ENCODE assay signal across 8 cellular contexts in genomic region chr3:141231101-141231922, GRCh38. TPM values are rescaled to one million over a fixed set of nuclear protein-coding genes. Genes with fewer than 3 reads are reported as not detected.
DNase-seq lines count a peak whose midpoint lies in the region; ATAC-seq, FAIRE-seq and TF ChIP-seq lines count a peak whose summit lies in the region.

TSS of gene PXYLP1 (plus strand) at chr3:141231825. CDS start at chr3:141260176, 28,351 bp downstream.

- H3K9ac ChIP-seq in H9 (ENCODE audit: extremely low read depth, insufficient read length, low read length), result peak within 1 kb of the TSS; percentile 55
- H3K9ac ChIP-seq in Loucy (ENCODE audit: low read depth, low read length, poor library complexity, severe bottlenecking), result peak within 1 kb of the TSS; percentile 89
- peak within 1 kb of the TSS; percentile 80 for H3K9ac ChIP-seq in SK-N-MC (ENCODE audit: insufficient read length)

- H3K4me3 ChIP-seq in Loucy (ENCODE audit: low read length, poor library complexity, severe bottlenecking) (peak within 1 kb of the TSS; percentile 80), SK-N-MC (peak within 1 kb of the TSS; percentile 85), pancreas (peak within 1 kb of the TSS; percentile 58 to 86 (median 69)), tibial artery (peak within 1 kb of the TSS; percentile 95 to 99)

- H3K79me1 ChIP-seq in H9 (ENCODE audit: insufficient read depth, low read depth, low read length, poor library complexity, severe bottlenecking), result no peaks in the 10 kb centered on the region

- H2BK5ac ChIP-seq in H9 (ENCODE audit: insufficient read length, low read length), result no peak within 1 kb of the TSS

- H4K91ac ChIP-seq in H9 (ENCODE audit: insufficient read length, low read depth, low read length), result no peak within 1 kb of the TSS

- intact Hi-C loops in pancreas (cut with DNase I) (no loop called here), tibial artery (cut with DNase I; ENCODE audit: low total_unique reads) (loop anchor here (5.0 to 10.0 kb wide), 3 partner anchors 46 to 223 kb away; no protein-coding TSS in a partner anchor)

- no peaks in the 10 kb centered on the region for H3K79me2 ChIP-seq in H9 (ENCODE audit: insufficient read depth, low read length)
- peaks cover 45% of the 10 kb centered on the region for H3K79me2 ChIP-seq in Loucy (ENCODE audit: insufficient read depth, low read length)

- H3K4me1 ChIP-seq in H9 (ENCODE audit: insufficient read depth, low read length) (peaks cover 3% of the 10 kb centered on the region; the same call in 1 of the 2 replicates), Loucy (ENCODE audit: insufficient read depth, low read length, poor library complexity, severe bottlenecking) (peaks cover 70% of the 10 kb centered on the region), pancreas (peaks cover 3 to 14% (median 4%) of the 10 kb centered on the region in 3 donors), tibial artery (peaks cover 0 to 26% (median 12%) of the 10 kb centered on the region in 4 donors)

- peaks cover 14% of the 10 kb centered on the region for H3K23me2 ChIP-seq in H9 (ENCODE audit: insufficient read length, low read depth, low read length, poor library complexity, severe bottlenecking)

- H3K36me3 Mint-ChIP-seq in H9 (ENCODE audit: insufficient read depth in 1 of 3, low read depth in 3 of 3), result peaks cover 0 to 14% (median 11%) of the 10 kb centered on the region in 3 experiments; a peak in 5 of 7 replicates
- H3K36me3 Mint-ChIP-seq in glutamatergic neuron (ENCODE audit: unreplicated experiment), result peaks cover 4% of the 10 kb centered on the region

- no peak within 1 kb of the TSS for H3K56ac ChIP-seq in H9 (ENCODE audit: insufficient read length, low read depth, low read length)

- peak within 1 kb of the TSS; percentile 86 for H3K18ac ChIP-seq in H9 (ENCODE audit: insufficient read length, low read depth, low read length)

- DNase-seq in GM04504 (ENCODE audit: low read depth) (peak; percentile 80), H9 (peak; percentile 92), SK-N-MC (ENCODE audit: low read depth, low spot score) (no peak), glutamatergic neuron (peak; percentile 96), pancreas (peak; percentile 92 to 97 (median 94)), tibial artery (peak; percentile 94 to 97)
- DNase-seq in activated naive CD4-positive, alpha-beta T cell treated with anti-CD3 and anti-CD28 coated beads, Interleukin-2, amount 50 U/mL, for 16 hours, result peak; percentile 91

- TF ChIP-seq CTCF in H9 (conservative IDR thresholded peaks at IDR 0.05) (peak; percentile 71), Loucy (conservative IDR thresholded peaks at IDR 0.05; ENCODE audit: low read length) (peak; percentile 50), glutamatergic neuron (IDR thresholded peaks at IDR 0.05; ENCODE audit: partially characterized antibody, unreplicated experiment) (peak; percentile 73), pancreas (IDR thresholded peaks at IDR 0.05) (peak; percentile 58 to 73 (median 62)), tibial artery (IDR thresholded peaks at IDR 0.05) (peak; percentile 59 to 97)

- H4K20me1 ChIP-seq in H9 (ENCODE audit: control insufficient read depth, insufficient read depth, insufficient read length), result no peaks in the 10 kb centered on the region
- H4K20me1 ChIP-seq in Loucy (ENCODE audit: insufficient read depth, low read length, poor library complexity, severe bottlenecking), result peaks cover 13% of the 10 kb centered on the region

- H3K27ac Mint-ChIP-seq in H9 (peak within 1 kb of the TSS in 2 of 3 experiments; percentile 26 to 81; a peak in 3 of 7 replicates), glutamatergic neuron (ENCODE audit: unreplicated experiment) (peak within 1 kb of the TSS; percentile 90)

- no peak within 1 kb of the TSS for H4K8ac ChIP-seq in H9 (replicated peaks; ENCODE audit: insufficient read length, low read depth, low read length)

- H3K9me3 ChIP-seq in H9 (ENCODE audit: control insufficient read depth, low read depth, low read length), result no peaks in the 10 kb centered on the region
- H3K9me3 ChIP-seq in Loucy (ENCODE audit: insufficient read depth, low read depth, low read length), result no peaks in the 10 kb centered on the region
- H3K9me3 ChIP-seq in SK-N-MC (ENCODE audit: low read depth, low read length), result no peaks in the 10 kb centered on the region
- no peaks in the 10 kb centered on the region for H3K9me3 ChIP-seq in pancreas
- H3K9me3 ChIP-seq in tibial artery, result no peaks in the 10 kb centered on the region

- no peak within 1 kb of the TSS for H2BK12ac ChIP-seq in H9 (ENCODE audit: insufficient read length, low read depth, low read length)

- H3T11ph ChIP-seq in H9 (ENCODE audit: low read length), result no peak within 1 kb of the TSS

- peak; percentile 90 to 95 (median 92) for ATAC-seq in pancreas

- H3K27me3 ChIP-seq in H9 (ENCODE audit: insufficient read depth, low read length) (peaks cover 7% of the 10 kb centered on the region; the same call in 1 of the 2 replicates), Loucy (ENCODE audit: insufficient read depth, low read length, poor library complexity, severe bottlenecking) (no peaks in the 10 kb centered on the region), pancreas (no peaks in the 10 kb centered on the region), tibial artery (no peaks in the 10 kb centered on the region)

- H3K9me2 ChIP-seq in Loucy (replicated peaks; ENCODE audit: low read depth, low read length), result no peaks in the 10 kb centered on the region

- H2BK20ac ChIP-seq in H9 (ENCODE audit: low read depth, low read length, poor library complexity, severe bottlenecking), result no peak within 1 kb of the TSS

- H3K27ac ChIP-seq in H9 (ENCODE audit: insufficient read length, low read depth, low read length) (no peak within 1 kb of the TSS), SK-N-MC (no peak within 1 kb of the TSS), pancreas (peak within 1 kb of the TSS; percentile 47 to 84 (median 74)), tibial artery (peak within 1 kb of the TSS; percentile 89 to 90)

- H3K36me3 ChIP-seq in Loucy (ENCODE audit: insufficient read depth, low read length), result no peaks in the 10 kb centered on the region; the same call in 1 of the 2 replicates
- H3K36me3 ChIP-seq in SK-N-MC (ENCODE audit: insufficient read depth, low read length), result no peaks in the 10 kb centered on the region; the same call in 1 of the 2 replicates
- H3K36me3 ChIP-seq in pancreas, result no peaks in the 10 kb centered on the region
- H3K36me3 ChIP-seq in tibial artery, result peaks cover 0 to 17% (median 0%) of the 10 kb centered on the region in 3 donors

- H4K5ac ChIP-seq in H9 (ENCODE audit: insufficient read length, low read depth, low read length), result no peak within 1 kb of the TSS

- H3K9me3 Mint-ChIP-seq in H9 (no peaks in the 10 kb centered on the region), glutamatergic neuron (ENCODE audit: unreplicated experiment) (peaks cover 26% of the 10 kb centered on the region)

- WGBS in H9 (ENCODE audit: extremely low coverage, insufficient read length, low lambda C conversion rate), result no CpG with 5 or more reads among the region's 87 CpGs
- 3 to 4% methylated on average over 66 to 87 of the region's 87 CpGs for WGBS in pancreas, 2 donors

- FAIRE-seq in pancreas (lab: Jason Lieb, UNC), result no peak

- H3F3A ChIP-seq in Loucy (ENCODE audit: low read depth), result no peaks in the 10 kb centered on the region

- H2BK15ac ChIP-seq in H9 (ENCODE audit: low read depth, low read length), result no peak within 1 kb of the TSS

- H3K27me3 Mint-ChIP-seq in H9 (ENCODE audit: low read depth) (peaks cover 36% of the 10 kb centered on the region), glutamatergic neuron (ENCODE audit: unreplicated experiment) (peaks cover 18% of the 10 kb centered on the region)

- H3K4me1 Mint-ChIP-seq in H9 (peaks cover 48 to 57% of the 10 kb centered on the region in 2 experiments), glutamatergic neuron (ENCODE audit: low read depth, unreplicated experiment) (peaks cover 53% of the 10 kb centered on the region)

- H3K4me3 Mint-ChIP-seq in H9 (peak within 1 kb of the TSS; percentile 67 to 84), glutamatergic neuron (ENCODE audit: unreplicated experiment) (peak within 1 kb of the TSS; percentile 91)

- H3K4me2 ChIP-seq in H9 (ENCODE audit: insufficient read depth, insufficient read length, low read length), result peak within 1 kb of the TSS; percentile 85
- peak within 1 kb of the TSS; percentile 93 for H3K4me2 ChIP-seq in Loucy (ENCODE audit: low read depth, low read length, poor library complexity, severe bottlenecking)

- no peak within 1 kb of the TSS for H2BK120ac ChIP-seq in H9 (ENCODE audit: low read depth, low read length, poor library complexity, severe bottlenecking)

- H2AFZ ChIP-seq in H9 (ENCODE audit: low read length), result no peak within 1 kb of the TSS
- peak within 1 kb of the TSS; percentile 89 for H2AFZ ChIP-seq in Loucy (ENCODE audit: low read length)

- H3K4ac ChIP-seq in H9 (ENCODE audit: low read depth, low read length), result no peak within 1 kb of the TSS

- no peak within 1 kb of the TSS for H3K23ac ChIP-seq in H9 (ENCODE audit: insufficient read length, low read depth, low read length)

- peak within 1 kb of the TSS; percentile 96 for H3K14ac ChIP-seq in H9 (ENCODE audit: insufficient read depth, low read length)

- H2AK5ac ChIP-seq in H9 (ENCODE audit: insufficient read length, low read length), result no peak within 1 kb of the TSS

RNA-seq across cellular contexts. Expression of gene PXYLP1, which starts in this region (rescaled TPM):
- total RNA-seq in H9 (2021), result 17.9 and 19.8 TPM in 2 replicates
- 42.7 TPM for total RNA-seq in glutamatergic neuron (ENCODE audit: unreplicated experiment)
- 10 to 100 TPM in 1 of 6 donors, 1 to 10 TPM in 5; 6.7 to 11.6 (median 8.5) TPM for total RNA-seq in pancreas
- 1 to 10 TPM; 6.0 to 6.1 TPM for polyA plus RNA-seq in pancreas

Comparison
In these comparisons a context has a peak if more than half of its experiments do, and no peak if none do; other contexts are left out.
1. H3K27ac ChIP-seq: peak in pancreas (4 of 4) and tibial artery (2 of 2); none in H9 (single experiment) and SK-N-MC (single experiment).
2. Peak in every context shown above with its lines, with median percentiles within 50 percentile points of each other: H3K9ac ChIP-seq, CTCF ChIP-seq and H3K4me3 ChIP-seq.